Comparison of ENCODE assay signal across 18 cellular contexts in the genomic region with DNA sequence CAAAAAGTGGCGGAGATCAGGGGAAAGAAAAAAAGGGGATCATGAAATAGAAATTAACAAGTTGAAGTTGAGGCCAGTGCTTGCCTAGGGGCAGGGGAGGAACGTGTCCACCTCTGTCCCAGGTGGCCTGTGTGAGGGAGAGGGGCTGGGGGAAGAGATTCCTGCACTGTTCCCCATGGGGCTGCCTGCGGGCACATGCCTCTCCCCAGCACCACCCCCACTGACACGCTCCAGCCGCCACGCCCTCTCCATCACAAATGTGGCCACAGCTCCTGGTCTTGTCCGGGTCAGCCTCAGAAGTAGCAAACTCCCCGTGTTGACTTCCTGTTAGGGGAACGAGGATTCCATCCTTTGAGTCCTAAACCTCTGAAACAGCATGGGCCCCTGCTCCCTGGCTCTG.
"Had no signal": no experiment of that assay in that cellular context is flagged by ENCODE, and none has a peak within 500 bp of the region (broad histone marks: within the 10 kb centered on the region; RNA-seq: fewer than 3 reads in every experiment).

No MANE protein-coding gene starts in this region.

- H3K9me3 ChIP-seq: ascending aorta, esophagus muscularis mucosa, heart right ventricle, prostate gland, right atrium auricular region, suprapubic skin, transverse colon had no signal

- H3K27me3 Mint-ChIP-seq: dendritic cell treated with granulocyte-macrophage colony-stimulating factor and Interleukin-4, amounts not matched to agents 40 ng/mL and 50 ng/mL, for 4 days; stimulated activated naive CD8-positive, alpha-beta T cell treated with anti-CD3 and anti-CD28 coated beads, Interleukin-15, amount 100 ng/mL, for 72 hours had no signal

- H3K9me3 Mint-ChIP-seq: dendritic cell treated with granulocyte-macrophage colony-stimulating factor and Interleukin-4, amounts not matched to agents 40 ng/mL and 50 ng/mL, for 4 days; natural killer cell treated with Interleukin-12 subunit alpha and Interleukin-12 subunit beta and Interleukin-15 and Interleukin-18, amount 100 ng/mL, for 72 hours; stimulated activated naive CD8-positive, alpha-beta T cell treated with anti-CD3 and anti-CD28 coated beads, Interleukin-15, amount 100 ng/mL, for 72 hours had no signal

- H3K4me3 ChIP-seq: ascending aorta, esophagus muscularis mucosa, heart right ventricle, prostate gland, right atrium auricular region, suprapubic skin, transverse colon had no signal

- H3K27me3 ChIP-seq: ascending aorta, esophagus muscularis mucosa, right atrium auricular region, suprapubic skin, transverse colon had no signal

- H3K36me3 Mint-ChIP-seq: natural killer cell treated with Interleukin-12 subunit alpha and Interleukin-12 subunit beta and Interleukin-15 and Interleukin-18, amount 100 ng/mL, for 72 hours had no signal

- ATAC-seq: heart right ventricle had no signal

- H3K27ac ChIP-seq: ascending aorta, esophagus muscularis mucosa, heart right ventricle, prostate gland, right atrium auricular region, suprapubic skin, transverse colon had no signal

- H3K4me1 ChIP-seq: prostate gland had no signal

- H3K4me1 Mint-ChIP-seq: stimulated activated naive CD8-positive, alpha-beta T cell treated with anti-CD3 and anti-CD28 coated beads, Interleukin-15, amount 100 ng/mL, for 72 hours had no signal

- H3K27ac Mint-ChIP-seq: dendritic cell treated with granulocyte-macrophage colony-stimulating factor and Interleukin-4, amounts not matched to agents 40 ng/mL and 50 ng/mL, for 4 days; natural killer cell treated with Interleukin-12 subunit alpha and Interleukin-12 subunit beta and Interleukin-15 and Interleukin-18, amount 100 ng/mL, for 72 hours had no signal

- H3K4me3 Mint-ChIP-seq: dendritic cell treated with granulocyte-macrophage colony-stimulating factor and Interleukin-4, amounts not matched to agents 40 ng/mL and 50 ng/mL, for 4 days; natural killer cell treated with Interleukin-12 subunit alpha and Interleukin-12 subunit beta and Interleukin-15 and Interleukin-18, amount 100 ng/mL, for 72 hours; stimulated activated naive CD8-positive, alpha-beta T cell treated with anti-CD3 and anti-CD28 coated beads, Interleukin-15, amount 100 ng/mL, for 72 hours had no signal

- H3K36me3 ChIP-seq: ascending aorta, esophagus muscularis mucosa, heart right ventricle, prostate gland, right atrium auricular region, suprapubic skin, transverse colon had no signal

- DNase-seq: activated CD4-positive, alpha-beta T cell treated with anti-CD3 and anti-CD28 coated beads, Interleukin-2, amount 50 U/mL, for 1 hour; activated CD4-positive, CD25-positive, alpha-beta regulatory T cell treated with anti-CD3 and anti-CD28 coated beads, Interleukin-2, amount 50 U/mL, for 72 hours; activated CD8-positive, alpha-beta memory T cell treated with anti-CD3 and anti-CD28 coated beads, Interleukin-2, amount 50 U/mL, for 4 hours; activated effector memory CD4-positive, alpha-beta T cell treated with Interleukin-2 at 50 U/mL for 16 hours; activated naive CD4-positive, alpha-beta T cell treated with anti-CD3 and anti-CD28 coated beads, Interleukin-2, amount 50 U/mL, for 16 hours; activated T-cell treated with anti-CD3 and anti-CD28 coated beads, Interleukin-2, amount 50 U/mL, for 48 hours; effector CD8-positive, alpha-beta T cell; heart right ventricle; stimulated activated naive CD8-positive, alpha-beta T cell treated with anti-CD3 and anti-CD28 coated beads, Interleukin-15, amount 100 ng/mL, for 72 hours; T1000; transverse colon had no signal
